Comparison of ENCODE assay signal across 1 cellular context in the genomic region with DNA sequence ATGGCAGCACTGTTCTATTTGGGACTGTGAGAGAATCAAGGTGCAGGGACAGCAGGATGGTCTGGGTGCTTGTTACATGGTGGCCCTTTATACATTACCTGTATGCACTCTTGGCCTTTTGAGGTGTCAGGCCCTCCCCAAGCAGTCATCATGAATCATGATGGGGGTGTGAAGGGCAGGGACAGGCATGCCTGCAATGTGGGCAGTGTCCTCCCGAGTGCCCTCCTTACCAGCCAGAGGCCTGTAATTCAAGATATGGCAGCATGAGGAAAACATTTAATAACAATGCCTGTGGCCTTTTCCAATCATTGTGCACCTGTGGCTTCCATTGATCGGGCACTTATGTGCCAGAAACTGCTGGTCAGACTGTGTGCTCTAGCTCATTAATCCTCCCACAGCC.
TF ChIP-seq lines count a peak whose summit lies in the region.

No MANE protein-coding gene starts in this region.

TF ChIP-seq in HCT116, 20 proteins besides CTCF, POLR2A, EP300 and RAD21 (continued from another document):
- TF ChIP-seq, protein P1, sequence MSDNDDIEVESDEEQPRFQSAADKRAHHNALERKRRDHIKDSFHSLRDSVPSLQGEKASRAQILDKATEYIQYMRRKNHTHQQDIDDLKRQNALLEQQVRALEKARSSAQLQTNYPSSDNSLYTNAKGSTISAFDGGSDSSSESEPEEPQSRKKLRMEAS (IDR thresholded peaks at IDR 0.05): peak; percentile 37; the same call in 1 of the 2 replicates
- TF ChIP-seq CBX3 (IDR thresholded peaks at IDR 0.05; ENCODE audit: low read depth) (no peak), JUND (IDR thresholded peaks at IDR 0.05) (no peak), SIN3A (IDR thresholded peaks at IDR 0.05; ENCODE audit: low read depth) (no peak), FOSL1 (IDR thresholded peaks at IDR 0.05; ENCODE audit: low read depth) (peak; percentile 36; the same call in 1 of the 2 replicates), SP1 (IDR thresholded peaks at IDR 0.05; ENCODE audit: low read depth) (no peak), ELF1 (IDR thresholded peaks at IDR 0.05; ENCODE audit: borderline replicate concordance, low read depth) (no peak)
- TF ChIP-seq, protein P2, sequence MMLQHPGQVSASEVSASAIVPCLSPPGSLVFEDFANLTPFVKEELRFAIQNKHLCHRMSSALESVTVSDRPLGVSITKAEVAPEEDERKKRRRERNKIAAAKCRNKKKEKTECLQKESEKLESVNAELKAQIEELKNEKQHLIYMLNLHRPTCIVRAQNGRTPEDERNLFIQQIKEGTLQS (IDR thresholded peaks at IDR 0.05): no peak
- TF ChIP-seq, protein P3, sequence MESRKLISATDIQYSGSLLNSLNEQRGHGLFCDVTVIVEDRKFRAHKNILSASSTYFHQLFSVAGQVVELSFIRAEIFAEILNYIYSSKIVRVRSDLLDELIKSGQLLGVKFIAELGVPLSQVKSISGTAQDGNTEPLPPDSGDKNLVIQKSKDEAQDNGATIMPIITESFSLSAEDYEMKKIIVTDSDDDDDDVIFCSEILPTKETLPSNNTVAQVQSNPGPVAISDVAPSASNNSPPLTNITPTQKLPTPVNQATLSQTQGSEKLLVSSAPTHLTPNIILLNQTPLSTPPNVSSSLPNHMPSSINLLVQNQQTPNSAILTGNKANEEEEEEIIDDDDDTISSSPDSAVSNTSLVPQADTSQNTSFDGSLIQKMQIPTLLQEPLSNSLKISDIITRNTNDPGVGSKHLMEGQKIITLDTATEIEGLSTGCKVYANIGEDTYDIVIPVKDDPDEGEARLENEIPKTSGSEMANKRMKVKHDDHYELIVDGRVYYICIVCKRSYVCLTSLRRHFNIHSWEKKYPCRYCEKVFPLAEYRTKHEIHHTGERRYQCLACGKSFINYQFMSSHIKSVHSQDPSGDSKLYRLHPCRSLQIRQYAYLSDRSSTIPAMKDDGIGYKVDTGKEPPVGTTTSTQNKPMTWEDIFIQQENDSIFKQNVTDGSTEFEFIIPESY (IDR thresholded peaks at IDR 0.05; ENCODE audit: extremely low read depth, insufficient replicate concordance, low read length): no peak
